Comparison of ENCODE assay signal across 20 cellular contexts in genomic region chr12:26102954-26103353, GRCh38. TPM values are rescaled to one million over a fixed set of nuclear protein-coding genes. Genes with fewer than 3 reads are reported as not detected.
"Had no signal": no experiment of that assay in that cellular context is flagged by ENCODE, and none has a peak within 500 bp of the region (broad histone marks: within the 10 kb centered on the region; RNA-seq: fewer than 3 reads in every experiment).

No MANE protein-coding gene starts in this region.

- H3K27me3 ChIP-seq: dorsolateral prefrontal cortex, neural progenitor cell, ovary, tibial nerve, uterus had no signal

- H3K4me3 Mint-ChIP-seq: immature natural killer cell; natural killer cell treated with Interleukin-12 subunit alpha and Interleukin-12 subunit beta and Interleukin-15 and Interleukin-18, amount 100 ng/mL, for 72 hours; neural progenitor cell; stimulated activated memory B cell treated with anti-CD40 and anti-IgM and Interleukin-4, amounts not matched to agents 10 μg/mL and 1 μg/mL and 100 μg/mL, for 72 hours; stimulated activated naive CD8-positive, alpha-beta T cell treated with anti-CD3 and anti-CD28 coated beads, Interleukin-15, Interleukin-2, amounts not matched to agents 100 ng/mL and 50 ng/mL, for 24 hours had no signal

- H3K27ac Mint-ChIP-seq: immature natural killer cell; natural killer cell treated with Interleukin-12 subunit alpha and Interleukin-12 subunit beta and Interleukin-15 and Interleukin-18, amount 100 ng/mL, for 72 hours; neural progenitor cell; stimulated activated memory B cell treated with anti-CD40 and anti-IgM and Interleukin-4, amounts not matched to agents 10 μg/mL and 1 μg/mL and 100 μg/mL, for 72 hours; stimulated activated naive CD8-positive, alpha-beta T cell treated with anti-CD3 and anti-CD28 coated beads, Interleukin-15, Interleukin-2, amounts not matched to agents 100 ng/mL and 50 ng/mL, for 24 hours had no signal

- H3K27me3 Mint-ChIP-seq: stimulated activated memory B cell treated with anti-CD40 and anti-IgM and Interleukin-4, amounts not matched to agents 10 μg/mL and 1 μg/mL and 100 μg/mL, for 72 hours had no signal

- H3K36me3 ChIP-seq: left ventricle myocardium inferior, neural progenitor cell, ovary, tibial nerve, uterus had no signal

- DNase-seq: dorsolateral prefrontal cortex; effector CD8-positive, alpha-beta T cell; immature natural killer cell; left cardiac atrium; left ventricle myocardium inferior; mesenchymal stem cell; midbrain; nucleus accumbens; ovary; right cardiac atrium; stimulated activated CD4-positive, alpha-beta T cell treated with anti-CD3 and anti-CD28 coated beads, Interleukin-4, amount 100 ng/mL, for 24 hours; uterus had no signal

- H3K4me3 ChIP-seq: coronary artery, dorsolateral prefrontal cortex, left ventricle myocardium inferior, lung, neural progenitor cell, ovary, tibial nerve, uterus had no signal

- H3K9me3 Mint-ChIP-seq: immature natural killer cell; natural killer cell treated with Interleukin-12 subunit alpha and Interleukin-12 subunit beta and Interleukin-15 and Interleukin-18, amount 100 ng/mL, for 72 hours; neural progenitor cell; stimulated activated memory B cell treated with anti-CD40 and anti-IgM and Interleukin-4, amounts not matched to agents 10 μg/mL and 1 μg/mL and 100 μg/mL, for 72 hours; stimulated activated naive CD8-positive, alpha-beta T cell treated with anti-CD3 and anti-CD28 coated beads, Interleukin-15, Interleukin-2, amounts not matched to agents 100 ng/mL and 50 ng/mL, for 24 hours had no signal

- H3K4me1 ChIP-seq: left ventricle myocardium inferior, neural progenitor cell, tibial nerve had no signal

- H3K36me3 Mint-ChIP-seq: immature natural killer cell; natural killer cell treated with Interleukin-12 subunit alpha and Interleukin-12 subunit beta and Interleukin-15 and Interleukin-18, amount 100 ng/mL, for 72 hours; neural progenitor cell; stimulated activated memory B cell treated with anti-CD40 and anti-IgM and Interleukin-4, amounts not matched to agents 10 μg/mL and 1 μg/mL and 100 μg/mL, for 72 hours had no signal

- H3K9me3 ChIP-seq: left ventricle myocardium inferior, ovary, tibial nerve, uterus had no signal

- H3K4me1 Mint-ChIP-seq: immature natural killer cell; neural progenitor cell; stimulated activated memory B cell treated with anti-CD40 and anti-IgM and Interleukin-4, amounts not matched to agents 10 μg/mL and 1 μg/mL and 100 μg/mL, for 72 hours had no signal

- H3K27ac ChIP-seq: coronary artery, dorsolateral prefrontal cortex, left ventricle myocardium inferior, neural progenitor cell, ovary, tibial nerve, uterus had no signal

- ATAC-seq: esophagus mucosa; left cardiac atrium; natural killer cell treated with Interleukin-12 subunit alpha and Interleukin-12 subunit beta and Interleukin-15 and Interleukin-18, amount 100 ng/mL, for 72 hours; stimulated activated memory B cell treated with anti-CD40 and anti-IgM and Interleukin-4, amounts not matched to agents 10 μg/mL and 1 μg/mL and 100 μg/mL, for 72 hours had no signal

RNA-seq across cellular contexts. Expression of gene BHLHE41, which starts 21.9 kb away (rescaled TPM):
- total RNA-seq: natural killer cell treated with Interleukin-12 subunit alpha and Interleukin-12 subunit beta and Interleukin-15 and Interleukin-18, amount 100 ng/mL, for 72 hours had no signal
- polyA plus RNA-seq: immature natural killer cell had no signal
